Comparison of ENCODE assay signal across 8 cellular contexts in genomic region chr1:23103001-23103879, GRCh38.
DNase-seq lines count a peak whose midpoint lies in the region; FAIRE-seq and TF ChIP-seq lines count a peak whose summit lies in the region.

No MANE protein-coding gene starts in this region.

- TF ChIP-seq CTCF in GM12865 (IDR thresholded peaks at IDR 0.05; ENCODE audit: insufficient read depth, low read depth, low read length, missing control alignments) (no peak), osteocyte (IDR thresholded peaks at IDR 0.05) (no peak)

- DNase-seq in GM12865 (ENCODE audit: low read depth): peak; percentile 12
- peak; percentile 73 for DNase-seq in RCC 7860 (ENCODE audit: low spot score)
- DNase-seq in central memory CD4-positive, alpha-beta T cell: peak; percentile 53
- no peak for DNase-seq in osteocyte (ENCODE audit: extremely low spot score, unreplicated experiment)
- DNase-seq in epidermal melanocyte (ENCODE audit: insufficient read length, low spot score): no peak
- DNase-seq in Ammon's horn (ENCODE audit: low spot score): no peak
- DNase-seq in islet precursor cell: no peak
- DNase-seq in NCI-H2196 (lab: John Stamatoyannopoulos, UW; ENCODE audit: unreplicated experiment): no peak

- H3K9me3 Mint-ChIP-seq in osteocyte (ENCODE audit: unreplicated experiment): no peaks in the 10 kb centered on the region

- H3K27ac Mint-ChIP-seq in osteocyte (ENCODE audit: unreplicated experiment): peak overlapping the region; percentile 92

- H3K4me1 Mint-ChIP-seq in osteocyte (ENCODE audit: unreplicated experiment): peaks cover 54% of the 10 kb centered on the region

- peak; percentile 71 for FAIRE-seq in RCC 7860 (lab: Jason Lieb, UNC)

- H3K4me3 ChIP-seq in GM12865 (ENCODE audit: low read depth, low read length): no peak overlapping the region

- no peaks in the 10 kb centered on the region for H3K27me3 Mint-ChIP-seq in osteocyte (ENCODE audit: unreplicated experiment)

- H3K36me3 Mint-ChIP-seq in osteocyte (ENCODE audit: unreplicated experiment): peaks cover 10% of the 10 kb centered on the region

- no peak overlapping the region for H3K4me3 Mint-ChIP-seq in osteocyte (ENCODE audit: unreplicated experiment)

Comparison
In these comparisons a context has a peak if more than half of its experiments do, and no peak if none do; other contexts are left out.
1. DNase-seq: peak in GM12865 (single experiment), RCC 7860 (single experiment) and central memory CD4-positive, alpha-beta T cell (single experiment); none in osteocyte (single experiment), epidermal melanocyte (single experiment), Ammon's horn (single experiment), islet precursor cell (single experiment) and NCI-H2196 (single experiment).